ENCODE assay signal across 11 cellular contexts in the genomic region with DNA sequence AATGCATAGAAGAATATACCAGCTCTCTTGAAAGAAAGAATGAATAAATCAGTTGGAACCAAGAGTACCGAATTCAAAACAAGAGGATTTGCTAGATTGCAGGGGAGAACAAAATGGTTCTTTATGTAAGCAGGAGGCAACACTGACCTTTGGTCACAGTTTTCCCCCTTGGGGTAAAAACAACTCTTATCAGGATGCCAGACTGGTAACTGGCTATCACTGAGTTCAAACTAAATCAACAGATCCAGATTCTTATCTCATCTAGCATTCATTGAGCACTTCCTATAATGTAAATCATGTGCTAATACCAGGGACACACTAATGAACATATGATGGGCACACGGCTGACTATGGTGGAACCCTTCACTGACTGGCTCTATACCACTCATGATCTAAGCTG. TPM values are rescaled to one million over a fixed set of nuclear protein-coding genes. Genes with fewer than 3 reads are reported as not detected.
"Had no signal": no experiment of that assay in that cellular context is flagged by ENCODE, and none has a peak within 500 bp of the region (broad histone marks: within the 10 kb centered on the region; RNA-seq: fewer than 3 reads in every experiment).

No MANE protein-coding gene starts in this region.

- H3K9me3 ChIP-seq: HAP-1 had no signal

- FAIRE-seq: K562 had no signal

- H3K9me3 Mint-ChIP-seq: HFFc6 had no signal

- ATAC-seq: HCT116, K562 had no signal

- H3K9ac ChIP-seq: GM23248 had no signal

- DNase-seq: GM23248, GOT3, H7, HFFc6, IMR-90 had no signal

- H3K4me3 Mint-ChIP-seq: HFFc6 had no signal

- H3K27ac Mint-ChIP-seq: HFFc6 had no signal

- H3K36me3 ChIP-seq: HAP-1 had no signal

- H3K4me3 ChIP-seq: GM23248, HAP-1, K562 had no signal

- H2AFZ ChIP-seq: GM23248 had no signal

- H3K4me1 ChIP-seq: HAP-1 had no signal

- H3K27ac ChIP-seq: GM23248, HL-60 had no signal

RNA-seq across cellular contexts. Expression of a gene that starts 4.8 kb away (rescaled TPM):
- total RNA-seq: GM23248, H4, H7, HFFc6, HT1080, IMR-90, K562 had no signal
- polyA plus RNA-seq: GM23248, IMR-90, K562 had no signal
